16 cellular contexts compared by ENCODE assay signal in genomic region chr2:113192459-113193100, GRCh38. TPM values are rescaled to one million over a fixed set of nuclear protein-coding genes. Genes with fewer than 3 reads are reported as not detected.
DNase-seq lines count a peak whose midpoint lies in the region; ATAC-seq and TF ChIP-seq lines count a peak whose summit lies in the region.
"Had no signal": no experiment of that assay in that cellular context is flagged by ENCODE, and none has a peak within 500 bp of the region (broad histone marks: within the 10 kb centered on the region; RNA-seq: fewer than 3 reads in every experiment).

No MANE protein-coding gene starts in this region.

- H3K36me3 ChIP-seq in H7 (replicated peaks; ENCODE audit: control insufficient read depth, insufficient read depth, low read length) = no peaks in the 10 kb centered on the region
- H3K36me3 ChIP-seq in effector memory CD4-positive, alpha-beta T cell (ENCODE audit: control insufficient read depth, insufficient read depth, low read length) = peaks cover 61% of the 10 kb centered on the region

- peaks cover 33% of the 10 kb centered on the region for H3K4me1 Mint-ChIP-seq in CD14-positive monocyte
- peaks cover 25% of the 10 kb centered on the region for H3K4me1 Mint-ChIP-seq in activated T-helper 17 cell treated with anti-CD3 and anti-CD28 coated beads, Interleukin-2, amount 50 U/mL, for 72 hours

- H3K4me1 ChIP-seq in effector memory CD4-positive, alpha-beta T cell (ENCODE audit: control insufficient read depth, insufficient read depth, low read length, poor library complexity, severe bottlenecking) = peaks cover 4% of the 10 kb centered on the region

- intact Hi-C loops in CD14-positive monocyte (cut with micrococcal nuclease) = no loop called here

- no peak overlapping the region for H3K4me3 Mint-ChIP-seq in CD14-positive monocyte
- no peak overlapping the region for H3K4me3 Mint-ChIP-seq in activated T-helper 17 cell treated with anti-CD3 and anti-CD28 coated beads, Interleukin-2, amount 50 U/mL, for 72 hours

- H3K9me3 ChIP-seq in effector memory CD4-positive, alpha-beta T cell (ENCODE audit: control insufficient read depth, low read length) = no peaks in the 10 kb centered on the region
- H3K9me3 ChIP-seq: adrenal gland had no signal

- H3K4me3 ChIP-seq in H7 (ENCODE audit: insufficient read depth, low read depth, low read length) = no peak overlapping the region
- H3K4me3 ChIP-seq in effector memory CD4-positive, alpha-beta T cell (ENCODE audit: insufficient read depth, low read depth, low read length, poor library complexity, severe bottlenecking) = no peak overlapping the region
- H3K4me3 ChIP-seq: adrenal gland, coronary artery had no signal

- H3K36me3 Mint-ChIP-seq in CD14-positive monocyte = peaks cover 78 to 80% of the 10 kb centered on the region in 2 donors
- peaks cover 97% of the 10 kb centered on the region for H3K36me3 Mint-ChIP-seq in activated T-helper 17 cell treated with anti-CD3 and anti-CD28 coated beads, Interleukin-2, amount 50 U/mL, for 72 hours (ENCODE audit: low read depth)

- DNase-seq in CD14-positive monocyte (ENCODE audit: low spot score) (no peak), H7 (peak; percentile 80), left lobe of liver (ENCODE audit: low spot score) (no peak), amygdala (lab: John Stamatoyannopoulos, UW) (no peak)
- no peak for DNase-seq in effector memory CD4-positive, alpha-beta T cell
- DNase-seq: activated CD4-positive, CD25-positive, alpha-beta regulatory T cell; activated CD8-positive, alpha-beta memory T cell treated with anti-CD3 and anti-CD28 coated beads, Interleukin-2, amount 50 U/mL, for 48 hours; adrenal gland; head of caudate nucleus; NCI-H2029 treated with DMSO at 0.1 percent for 48 hours; NCI-H774 had no signal

- peaks cover 1% of the 10 kb centered on the region; the same call in 1 of the 2 replicates for H3K27me3 ChIP-seq in H7 (ENCODE audit: control insufficient read depth, insufficient read depth, low read length)
- H3K27me3 ChIP-seq in effector memory CD4-positive, alpha-beta T cell (replicated peaks; ENCODE audit: control insufficient read depth, insufficient read depth, low read length, poor library complexity, severe bottlenecking) = no peaks in the 10 kb centered on the region
- H3K27me3 ChIP-seq: adrenal gland had no signal

- no peak for ATAC-seq in activated T-helper 17 cell treated with anti-CD3 and anti-CD28 coated beads, Interleukin-2, amount 50 U/mL, for 72 hours (replicated peaks)
- ATAC-seq in left lobe of liver = peak; percentile 31
- ATAC-seq in HG03159 (IDR thresholded peaks at IDR 0.05; ENCODE audit: unreplicated experiment) = no peak
- ATAC-seq in GM18502 (IDR thresholded peaks at IDR 0.05; ENCODE audit: poor library complexity, unreplicated experiment) = no peak

- H3K27me3 Mint-ChIP-seq in CD14-positive monocyte (ENCODE audit: low read depth in 3 of 3) = peaks cover 0 to 3% (median 2%) of the 10 kb centered on the region in 3 donors
- H3K27me3 Mint-ChIP-seq in activated T-helper 17 cell treated with anti-CD3 and anti-CD28 coated beads, Interleukin-2, amount 50 U/mL, for 72 hours = no peaks in the 10 kb centered on the region

- H3K27ac Mint-ChIP-seq in CD14-positive monocyte = peak overlapping the region in 4 of 7 donors; percentile 6 to 73 (median 37)
- peak overlapping the region; percentile 58 for H3K27ac Mint-ChIP-seq in activated T-helper 17 cell treated with anti-CD3 and anti-CD28 coated beads, Interleukin-2, amount 50 U/mL, for 72 hours

- H3K9me3 Mint-ChIP-seq in CD14-positive monocyte = no peaks in the 10 kb centered on the region
- H3K9me3 Mint-ChIP-seq in activated T-helper 17 cell treated with anti-CD3 and anti-CD28 coated beads, Interleukin-2, amount 50 U/mL, for 72 hours = no peaks in the 10 kb centered on the region

- no peak for TF ChIP-seq CTCF in CD14-positive monocyte (IDR thresholded peaks at IDR 0.05)

- no peak overlapping the region for H3K27ac ChIP-seq in effector memory CD4-positive, alpha-beta T cell (ENCODE audit: insufficient read depth, low read length, poor library complexity, severe bottlenecking)
- H3K27ac ChIP-seq: adrenal gland, C4-2B, coronary artery had no signal

RNA-seq across cellular contexts. Expression of gene PSD4, which starts 18.8 kb away (rescaled TPM):
- 10 to 100 TPM; 11.0 to 18.2 TPM for polyA plus RNA-seq in CD14-positive monocyte
- total RNA-seq in H7 (2014; rRNA removed; shearing (Covaris generic)) = 1.5 and 1.9 TPM in 2 replicates
- total RNA-seq in activated T-helper 17 cell treated with anti-CD3 and anti-CD28 coated beads, Interleukin-2, amount 50 U/mL, for 72 hours = 100 to 1,000 TPM; 300 to 503 TPM
- 60.3 TPM for total RNA-seq in left lobe of liver

Comparison
In these comparisons a context has a peak if more than half of its experiments do, and no peak if none do; other contexts are left out.
1. RNA of gene PSD4, which starts 18.8 kb away (total RNA-seq): 300 to 503 TPM in activated T-helper 17 cell treated with anti-CD3 and anti-CD28 coated beads, Interleukin-2, amount 50 U/mL, for 72 hours and 60.3 TPM in left lobe of liver (single experiment); 1.5 to 1.9 TPM in H7; every median in the first group is over 10 times any median in the second.